In genomic region chr6:11270030-11271027, GRCh38 we compare ENCODE assay signal across 11 cellular contexts. TPM values are rescaled to one million over a fixed set of nuclear protein-coding genes. Genes with fewer than 3 reads are reported as not detected.
DNase-seq lines count a peak whose midpoint lies in the region; ATAC-seq, FAIRE-seq and TF ChIP-seq lines count a peak whose summit lies in the region.
"Had no signal": no experiment of that assay in that cellular context is flagged by ENCODE, and none has a peak within 500 bp of the region (broad histone marks: within the 10 kb centered on the region; RNA-seq: fewer than 3 reads in every experiment).

No MANE protein-coding gene starts in this region.

- H3K4me1 ChIP-seq in SJSA1 (replicated peaks) (peaks cover 43% of the 10 kb centered on the region), transverse colon (peaks cover 6 to 65% (median 46%) of the 10 kb centered on the region in 4 donors)
- H3K4me1 ChIP-seq: neural progenitor cell had no signal

- H3K27me3 ChIP-seq in SJSA1 (replicated peaks): no peaks in the 10 kb centered on the region
- H3K27me3 ChIP-seq in transverse colon: no peaks in the 10 kb centered on the region
- H3K27me3 ChIP-seq: neural progenitor cell had no signal

- peak; percentile 80 for TF ChIP-seq EP300 in transverse colon (IDR thresholded peaks at IDR 0.05; ENCODE audit: low read depth)

- H3K36me3 Mint-ChIP-seq in activated naive CD4-positive, alpha-beta T cell treated with anti-CD3 and anti-CD28 coated beads, Interleukin-2, amount 50 U/mL, for 72 hours: peaks cover 0 to 12% of the 10 kb centered on the region in 2 donors
- H3K36me3 Mint-ChIP-seq: neural progenitor cell had no signal

- H3K27ac Mint-ChIP-seq in activated naive CD4-positive, alpha-beta T cell treated with anti-CD3 and anti-CD28 coated beads, Interleukin-2, amount 50 U/mL, for 72 hours: no peak overlapping the region
- H3K27ac Mint-ChIP-seq: neural progenitor cell had no signal

- 57 to 59% methylated on average over 6 to 12 of the region's 12 CpGs for WGBS in transverse colon (ENCODE audit: low coverage in 1 of 2), 2 donors

- no peak for ATAC-seq in HG03469 (IDR thresholded peaks at IDR 0.05; ENCODE audit: unreplicated experiment)
- ATAC-seq in activated naive CD4-positive, alpha-beta T cell treated with anti-CD3 and anti-CD28 coated beads, Interleukin-2, amount 50 U/mL, for 72 hours: no peak

- no peak for TF ChIP-seq CTCF in transverse colon (IDR thresholded peaks at IDR 0.05)

- no peaks in the 10 kb centered on the region for H3K9me3 Mint-ChIP-seq in activated naive CD4-positive, alpha-beta T cell treated with anti-CD3 and anti-CD28 coated beads, Interleukin-2, amount 50 U/mL, for 72 hours
- H3K9me3 Mint-ChIP-seq: neural progenitor cell had no signal

- peak; percentile 65 for FAIRE-seq in islet of Langerhans (lab: Jason Lieb, UNC)

- in situ Hi-C loops in transverse colon (cut with MboI; ENCODE audit: low pct_ligation_motif_present in 1 of 4, low pct_unique_long_range_greater_than_20kb in 1 of 4, low sequenced_read_pairs in 3 of 4): no loop called here

- H3K9me3 ChIP-seq in SJSA1 (replicated peaks): no peaks in the 10 kb centered on the region; the same call in 1 of the 2 replicates
- no peaks in the 10 kb centered on the region for H3K9me3 ChIP-seq in transverse colon

- intact Hi-C loops in transverse colon (cut with DNase I; ENCODE audit: low total_unique reads): loop anchor here (5.0 kb wide), 1 partner anchor 668 kb away; no protein-coding TSS in a partner anchor

- peak overlapping the region; percentile 60; the same call in 1 of the 2 replicates for H3K27ac ChIP-seq in SJSA1
- H3K27ac ChIP-seq in transverse colon: peak overlapping the region; percentile 62 to 82 (median 80)
- H3K27ac ChIP-seq: neural progenitor cell had no signal

- TF ChIP-seq POLR2A in transverse colon (IDR thresholded peaks at IDR 0.05): peak; percentile 60

- H3K36me3 ChIP-seq in SJSA1 (no peaks in the 10 kb centered on the region), transverse colon (no peaks in the 10 kb centered on the region)
- H3K36me3 ChIP-seq: neural progenitor cell had no signal

- peak; percentile 23 for DNase-seq in NCI-H345 (lab: John Stamatoyannopoulos, UW)
- no peak for DNase-seq in NCI-H345 treated with DMSO at 0.1 percent for 48 hours (lab: John Stamatoyannopoulos, UW; ENCODE audit: unreplicated experiment)
- DNase-seq in SJSA1 (ENCODE audit: low read depth in 1 of 2, low spot score in 2 of 2): peak in 1 of 2 experiments; percentile 53
- DNase-seq in transverse colon: peak; percentile 76
- no peak for DNase-seq in SW480 (ENCODE audit: low spot score)
- DNase-seq in activated naive CD4-positive, alpha-beta T cell treated with anti-CD3 and anti-CD28 coated beads, Interleukin-2, amount 50 U/mL, for 72 hours (ENCODE audit: low spot score in 2 of 2): no peak
- DNase-seq: GF-D8, T-helper 1 cell had no signal

- H3K4me3 ChIP-seq in SJSA1 (no peak overlapping the region), transverse colon (no peak overlapping the region)
- H3K4me3 ChIP-seq: neural progenitor cell had no signal

RNA-seq across cellular contexts. Expression of gene NEDD9, which starts 37.9 kb away (rescaled TPM):
- 13.3 and 27.8 TPM in 2 replicates for total RNA-seq in SJSA1 (2014; rRNA removed; shearing (Covaris generic))
- total RNA-seq in transverse colon: 10 to 100 TPM; 34.6 to 82.7 (median 72.3) TPM
- 10 to 100 TPM; 11.0 to 24.4 TPM for total RNA-seq in activated naive CD4-positive, alpha-beta T cell treated with anti-CD3 and anti-CD28 coated beads, Interleukin-2, amount 50 U/mL, for 72 hours

Comparison
In these comparisons a context has a peak if more than half of its experiments do, and no peak if none do; other contexts are left out.
1. DNase-seq: peak in NCI-H345 (single experiment) and transverse colon (single experiment); none in NCI-H345 treated with DMSO at 0.1 percent for 48 hours (single experiment), SW480 (single experiment) and activated naive CD4-positive, alpha-beta T cell treated with anti-CD3 and anti-CD28 coated beads, Interleukin-2, amount 50 U/mL, for 72 hours (0 of 2).